ENCODE assay signal across 9 cellular contexts in genomic region chr5:142446131-142446959, GRCh38.
DNase-seq lines count a peak whose midpoint lies in the region; ATAC-seq, FAIRE-seq and TF ChIP-seq lines count a peak whose summit lies in the region.
"Had no signal": no experiment of that assay in that cellular context is flagged by ENCODE, and none has a peak within 500 bp of the region (broad histone marks: within the 10 kb centered on the region; RNA-seq: fewer than 3 reads in every experiment).

No MANE protein-coding gene starts in this region.

- H3K9me3 ChIP-seq in right lobe of liver: no peaks in the 10 kb centered on the region

- no peaks in the 10 kb centered on the region for H3K4me1 ChIP-seq in right lobe of liver

- peak overlapping the region in 1 of 3 donors; percentile 43 for H3K27ac ChIP-seq in right lobe of liver

- no peak for DNase-seq in stimulated activated naive CD8-positive, alpha-beta T cell treated with anti-CD3 and anti-CD28 coated beads, Interleukin-15, Interleukin-2, amounts not matched to agents 100 U/mL and 50 U/mL, for 24 hours
- DNase-seq in bronchial epithelial cell (ENCODE audit: low read depth) (peak; percentile 66), right lobe of liver (no peak), GDM1 (lab: John Stamatoyannopoulos, UW) (no peak), NOMO-1 treated with dmso at 0.1 percent for 144 hours (lab: John Stamatoyannopoulos, UW; ENCODE audit: unreplicated experiment) (no peak)
- DNase-seq in central memory CD4-positive, alpha-beta T cell: no peak
- DNase-seq: NCI-H2171 treated with DMSO at 0.1 percent for 48 hours had no signal

- no peaks in the 10 kb centered on the region for H3K36me3 Mint-ChIP-seq in stimulated activated naive CD8-positive, alpha-beta T cell treated with anti-CD3 and anti-CD28 coated beads, Interleukin-15, Interleukin-2, amounts not matched to agents 100 ng/mL and 50 ng/mL, for 24 hours (ENCODE audit: low read depth)

- no peak for ATAC-seq in stimulated activated naive CD8-positive, alpha-beta T cell treated with anti-CD3 and anti-CD28 coated beads, Interleukin-15, Interleukin-2, amounts not matched to agents 100 U/mL and 50 U/mL, for 24 hours
- peak; percentile 42 to 85 (median 72) for ATAC-seq in right lobe of liver
- ATAC-seq in GM21526 (IDR thresholded peaks at IDR 0.05; ENCODE audit: low FRiP score, unreplicated experiment): no peak

- peaks cover 20% of the 10 kb centered on the region for H3K4me1 Mint-ChIP-seq in stimulated activated naive CD8-positive, alpha-beta T cell treated with anti-CD3 and anti-CD28 coated beads, Interleukin-15, Interleukin-2, amounts not matched to agents 100 ng/mL and 50 ng/mL, for 24 hours (ENCODE audit: low read depth)

- no peak for TF ChIP-seq CTCF in bronchial epithelial cell (IDR thresholded peaks at IDR 0.05; ENCODE audit: insufficient read depth, low read length, severe bottlenecking)
- TF ChIP-seq CTCF in right lobe of liver (IDR thresholded peaks at IDR 0.05): no peak

- H3K9me3 Mint-ChIP-seq in stimulated activated naive CD8-positive, alpha-beta T cell treated with anti-CD3 and anti-CD28 coated beads, Interleukin-15, Interleukin-2, amounts not matched to agents 100 ng/mL and 50 ng/mL, for 24 hours: peaks cover 10% of the 10 kb centered on the region

- WGBS in right lobe of liver (ENCODE audit: insufficient coverage, low coverage, low lambda C conversion rate, missing lambda C conversion rate): 75% methylated on average over 3 of the region's 5 CpGs

- H3K27me3 ChIP-seq in bronchial epithelial cell (ENCODE audit: control insufficient read depth, insufficient read depth, low read length) (peaks cover 2% of the 10 kb centered on the region), right lobe of liver (no peaks in the 10 kb centered on the region)

- H3K4me3 Mint-ChIP-seq in stimulated activated naive CD8-positive, alpha-beta T cell treated with anti-CD3 and anti-CD28 coated beads, Interleukin-15, Interleukin-2, amounts not matched to agents 100 ng/mL and 50 ng/mL, for 24 hours: no peak overlapping the region

- peaks cover 8% of the 10 kb centered on the region for H3K27me3 Mint-ChIP-seq in stimulated activated naive CD8-positive, alpha-beta T cell treated with anti-CD3 and anti-CD28 coated beads, Interleukin-15, Interleukin-2, amounts not matched to agents 100 ng/mL and 50 ng/mL, for 24 hours

- no peak overlapping the region for H3K4me3 ChIP-seq in bronchial epithelial cell (ENCODE audit: low read depth, low read length)
- H3K4me3 ChIP-seq in right lobe of liver: no peak overlapping the region

- H3K36me3 ChIP-seq in bronchial epithelial cell (ENCODE audit: control insufficient read depth, insufficient read depth, low read length) (no peaks in the 10 kb centered on the region), right lobe of liver (no peaks in the 10 kb centered on the region)

- intact Hi-C loops in right lobe of liver (cut with DNase I): no loop called here

- TF ChIP-seq POLR2A in right lobe of liver (IDR thresholded peaks at IDR 0.05): no peak

- H3K27ac Mint-ChIP-seq in stimulated activated naive CD8-positive, alpha-beta T cell treated with anti-CD3 and anti-CD28 coated beads, Interleukin-15, Interleukin-2, amounts not matched to agents 100 ng/mL and 50 ng/mL, for 24 hours: peak overlapping the region; percentile 5

- no peak for FAIRE-seq in bronchial epithelial cell (lab: Jason Lieb, UNC)

Comparison
In these comparisons a context has a peak if more than half of its experiments do, and no peak if none do; other contexts are left out.
1. ATAC-seq: peak in right lobe of liver (4 of 4); none in stimulated activated naive CD8-positive, alpha-beta T cell treated with anti-CD3 and anti-CD28 coated beads, Interleukin-15, Interleukin-2, amounts not matched to agents 100 U/mL and 50 U/mL, for 24 hours (single experiment) and GM21526 (single experiment).